12 cellular contexts compared by ENCODE assay signal in the genomic region with DNA sequence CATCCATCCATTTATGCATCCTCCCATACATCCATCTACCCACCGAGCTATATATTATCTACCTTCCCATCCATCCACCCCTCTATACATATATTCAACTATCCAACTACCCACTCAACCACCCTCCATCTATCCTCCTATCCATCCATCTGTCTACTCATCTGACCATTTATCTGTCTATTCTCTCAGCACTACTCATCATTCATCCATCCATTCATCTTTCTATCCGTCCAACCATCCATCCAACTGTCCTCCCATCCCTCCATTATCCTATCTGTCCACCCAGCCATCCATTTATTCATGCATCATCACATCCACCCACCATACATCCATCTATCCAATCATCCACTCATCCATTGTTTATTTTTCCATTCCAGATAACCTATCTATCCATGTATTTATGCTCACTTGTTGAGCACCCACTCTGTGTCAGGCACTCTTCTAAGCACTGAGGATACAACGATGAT. TPM values are rescaled to one million over a fixed set of nuclear protein-coding genes. Genes with fewer than 3 reads are reported as not detected.
DNase-seq lines count a peak whose midpoint lies in the region; ATAC-seq, FAIRE-seq and TF ChIP-seq lines count a peak whose summit lies in the region.
"Had no signal": no experiment of that assay in that cellular context is flagged by ENCODE, and none has a peak within 500 bp of the region (broad histone marks: within the 10 kb centered on the region; RNA-seq: fewer than 3 reads in every experiment).

No MANE protein-coding gene starts in this region.

- peak overlapping the region; percentile 74 for H3K27ac Mint-ChIP-seq in activated naive CD8-positive, alpha-beta T cell
- H3K27ac Mint-ChIP-seq in naive B cell = peak overlapping the region in 4 of 6 donors; percentile 5 to 75 (median 37)

- H3K36me3 ChIP-seq in HepG2 (replicated peaks in 1 of 2; ENCODE audit: control insufficient read depth in 1 of 2, insufficient read depth in 2 of 2, low read length in 2 of 2) = no peaks in the 10 kb centered on the region
- H3K36me3 ChIP-seq in right lobe of liver = no peaks in the 10 kb centered on the region
- H3K36me3 ChIP-seq: pancreas had no signal

- no peaks in the 10 kb centered on the region for H3K79me2 ChIP-seq in HepG2 (ENCODE audit: insufficient read depth, low read length)

- no TSS peak for BruUV-seq in HepG2 (replicated peaks; lab: Mats Ljungman, UMichigan)

- H3K9me3 ChIP-seq in HepG2 (ENCODE audit: low read length) (no peaks in the 10 kb centered on the region), right lobe of liver (no peaks in the 10 kb centered on the region)
- H3K9me3 ChIP-seq: pancreas had no signal

- H3K27me3 Mint-ChIP-seq in activated naive CD8-positive, alpha-beta T cell = no peaks in the 10 kb centered on the region
- no peaks in the 10 kb centered on the region for H3K27me3 Mint-ChIP-seq in naive B cell

- H3K27ac ChIP-seq in HepG2 (ENCODE audit: extremely low read length, insufficient read depth, low read length) (no peak overlapping the region), right lobe of liver (no peak overlapping the region)
- H3K27ac ChIP-seq: pancreas had no signal

- no peak overlapping the region for H2AFZ ChIP-seq in HepG2 (ENCODE audit: low read length)

- no peak overlapping the region for H3K4me3 Mint-ChIP-seq in activated naive CD8-positive, alpha-beta T cell
- peak overlapping the region in 3 of 8 donors; percentile 2 to 56 (median 37) for H3K4me3 Mint-ChIP-seq in naive B cell

- ATAC-seq in HepG2 = no peak
- no peak for ATAC-seq in right lobe of liver
- no peak for ATAC-seq in naive B cell (ENCODE audit: low read depth in 2 of 2)
- no peak for ATAC-seq in HG03342 (IDR thresholded peaks at IDR 0.05; ENCODE audit: unreplicated experiment)
- no peak for ATAC-seq in HG03196 (IDR thresholded peaks at IDR 0.05; ENCODE audit: unreplicated experiment)
- ATAC-seq: pancreas had no signal

- H3K27me3 ChIP-seq in HepG2 (ENCODE audit: control insufficient read depth in 1 of 2, insufficient read depth in 2 of 2, low read length in 2 of 2) = 0 out of 5 replicates have a peak, but pooled peaks cover 1 to 4% of the 10 kb centered on the region in 2 experiments
- no peaks in the 10 kb centered on the region for H3K27me3 ChIP-seq in right lobe of liver
- H3K27me3 ChIP-seq: pancreas had no signal

- no peak for FAIRE-seq in HepG2 (lab: Jason Lieb, UNC)
- FAIRE-seq: pancreas, urothelium cell line had no signal

- no peaks in the 10 kb centered on the region for H4K20me1 ChIP-seq in HepG2 (ENCODE audit: insufficient read depth, low read length)

- POLR2A ChIA-PET in HepG2 (lab: Yijun Ruan, JAX) = interaction anchor here (1.0 to 1.6 kb wide), 3 partner anchors 8 to 16 kb away, joined by 3 to 5 read pairs (median 3); no protein-coding TSS in a partner anchor

- H3K4me1 ChIP-seq in HepG2 (ENCODE audit: insufficient read depth, low read length) (peaks cover 52% of the 10 kb centered on the region), right lobe of liver (no peaks in the 10 kb centered on the region)
- H3K4me1 ChIP-seq: pancreas had no signal

- peaks cover 63% of the 10 kb centered on the region for H3K4me1 Mint-ChIP-seq in activated naive CD8-positive, alpha-beta T cell (ENCODE audit: low read depth)
- peaks cover 65 to 94% (median 81%) of the 10 kb centered on the region in 3 donors for H3K4me1 Mint-ChIP-seq in naive B cell

- H3K9me3 Mint-ChIP-seq in activated naive CD8-positive, alpha-beta T cell (ENCODE audit: low read depth) = peaks cover 6% of the 10 kb centered on the region
- peaks cover 0 to 7% (median 0%) of the 10 kb centered on the region in 7 donors for H3K9me3 Mint-ChIP-seq in naive B cell

- DNase-seq in HepG2 (ENCODE audit: low spot score) (no peak), right lobe of liver (no peak), naive B cell (no peak), NCI-H2081 treated with DMSO at 0.1 percent for 48 hours (lab: John Stamatoyannopoulos, UW) (no peak), SW 1271 (lab: John Stamatoyannopoulos, UW) (no peak)
- DNase-seq: DMS79 treated with DMSO at 0.1 percent for 48 hours, pancreas had no signal

- no peak overlapping the region for H3K4me2 ChIP-seq in HepG2 (ENCODE audit: low read depth, low read length)

- TF ChIP-seq RAD21 in HepG2 (CRISPR knock-in tag; IDR thresholded peaks at IDR 0.05) = no peak

- CTCF ChIA-PET in HepG2 (lab: Yijun Ruan, JAX; ENCODE audit: low intra/inter-chr PET ratio, low total read pairs) = no interaction called here

- intact Hi-C loops in HepG2 (cut with micrococcal nuclease; ENCODE audit: unreplicated experiment) (no loop called here), right lobe of liver (cut with DNase I) (no loop called here)

- no peak overlapping the region for H3K9ac ChIP-seq in HepG2 (ENCODE audit: insufficient read depth, low read depth, low read length)

- WGBS in HepG2 (ENCODE audit: low lambda C conversion rate) = 70% methylated on average over 3 of the region's 3 CpGs
- 93% methylated on average over 3 of the region's 3 CpGs for WGBS in right lobe of liver (ENCODE audit: insufficient coverage, low coverage, low lambda C conversion rate, missing lambda C conversion rate)

- TF ChIP-seq POLR2A in HepG2 (IDR thresholded peaks at IDR 0.05; ENCODE audit: insufficient read depth in 1 of 2, low read depth in 2 of 2, low read length in 2 of 2) (no peak), right lobe of liver (IDR thresholded peaks at IDR 0.05) (no peak)

- no peak for TF ChIP-seq CTCF in HepG2 (CRISPR knock-in tag; IDR thresholded peaks at IDR 0.05)
- TF ChIP-seq CTCF in right lobe of liver (IDR thresholded peaks at IDR 0.05) = no peak

- no peaks in the 10 kb centered on the region for H3K36me3 Mint-ChIP-seq in activated naive CD8-positive, alpha-beta T cell
- H3K36me3 Mint-ChIP-seq in naive B cell = no peaks in the 10 kb centered on the region

- H3K4me3 ChIP-seq in HepG2 (replicated peaks in 1 of 3; ENCODE audit: insufficient read depth in 1 of 3, low read depth in 2 of 3, low read length in 3 of 3) (no peak overlapping the region), right lobe of liver (no peak overlapping the region)
- H3K4me3 ChIP-seq: pancreas had no signal

- TF ChIP-seq EP300 in HepG2 (IDR thresholded peaks at IDR 0.05; ENCODE audit: low read depth in 2 of 2, low read length in 2 of 2) (no peak), HepG2 (CRISPR knock-in tag; IDR thresholded peaks at IDR 0.05; ENCODE audit: borderline replicate concordance) (no peak)

- in situ Hi-C loops in HepG2 (cut with HindIII; ENCODE audit: extremely low pct_ligation_motif_present, low pct_unique_long_range_greater_than_20kb) = no loop called here

RNA-seq across cellular contexts. Expression of a gene that starts 11.5 kb away (rescaled TPM):
- total RNA-seq in HepG2 (2016; rRNA removed; fragmentation: Illumina TruSeq; extraction: Trizol) (0.46 and 0.82 TPM in 2 replicates), right lobe of liver (under 1 TPM; 0.20 to 0.59 (median 0.28) TPM)
- total RNA-seq in HepG2 (2016; cell fraction: cytosol; rRNA removed; fragmentation: Illumina TruSeq; extraction: Trizol; ENCODE audit: low read depth) = 0.26 and 0.40 TPM in 2 replicates
- 0.62 and 0.93 TPM in 2 replicates for total RNA-seq in HepG2 (2016; cell fraction: insoluble cytoplasmic fraction; rRNA removed; fragmentation: Illumina TruSeq; extraction: Trizol)
- total RNA-seq in HepG2 (2016; cell fraction: membrane; rRNA removed; fragmentation: Illumina TruSeq; extraction: Trizol) = 0.37 and 0.83 TPM in 2 replicates
- total RNA-seq in HepG2 (2016; cell fraction: nucleus; rRNA removed; fragmentation: Illumina TruSeq; extraction: Trizol) = 1.1 and 1.3 TPM in 2 replicates
- polyA plus RNA-seq in HepG2 (2011; rRNA removed) (4.1 and 4.5 TPM in 2 replicates), naive B cell (ENCODE audit: low read depth in 6 of 6) (under 1 TPM in 3 of 6 donors, not detected in 3; 0.18 to 0.62 (median 0.29) TPM)
- 4.5 and 6.1 TPM in 2 replicates for polyA plus RNA-seq in HepG2 (2011; cell fraction: cytosol; rRNA removed)
- polyA plus RNA-seq in HepG2 (2011; cell fraction: nucleus; rRNA removed) = 9.6 and 13.9 TPM in 2 replicates
- polyA plus RNA-seq in HepG2 (2012) = 0.48 and 0.80 TPM in 2 replicates
- 0.21 and 0.37 TPM in 2 replicates for polyA plus RNA-seq in HepG2 (2016; cell fraction: cytosol; fragmentation: Illumina TruSeq; extraction: Trizol; ENCODE audit: low read depth)
- polyA plus RNA-seq in HepG2 (2016; cell fraction: insoluble cytoplasmic fraction; fragmentation: Illumina TruSeq; extraction: Trizol; ENCODE audit: low read depth) = 0.58 and 0.71 TPM in 2 replicates
- 0.35 and 0.43 TPM in 2 replicates for polyA plus RNA-seq in HepG2 (2016; cell fraction: membrane; fragmentation: Illumina TruSeq; extraction: Trizol; ENCODE audit: low read depth)
- 1.0 and 1.6 TPM in 2 replicates for polyA plus RNA-seq in HepG2 (2016; cell fraction: nucleus; fragmentation: Illumina TruSeq; extraction: Trizol; ENCODE audit: insufficient read depth, low read depth)
- polyA minus RNA-seq in HepG2 (2011; rRNA and poly(A)+ RNA removed; ENCODE audit: low replicate concordance) = 14.4 TPM in 1 of 2 replicates, not detected in the other
- 3.1 and 3.4 TPM in 2 replicates for polyA minus RNA-seq in HepG2 (2011; cell fraction: cytosol; rRNA and poly(A)+ RNA removed)
- polyA minus RNA-seq in HepG2 (2011; cell fraction: nucleus; rRNA and poly(A)+ RNA removed) = 3.7 and 6.6 TPM in 2 replicates

RNA-seq across cellular contexts. Expression of a gene that starts 32.2 kb away (rescaled TPM):
- total RNA-seq in HepG2 (2016; rRNA removed; fragmentation: Illumina TruSeq; extraction: Trizol) (0.11 TPM in 1 of 2 replicates, not detected in the other), right lobe of liver (not detected)
- total RNA-seq in HepG2 (2016; cell fraction: cytosol; rRNA removed; fragmentation: Illumina TruSeq; extraction: Trizol; ENCODE audit: low read depth) = not detected in 2 replicates
- not detected in 2 replicates for total RNA-seq in HepG2 (2016; cell fraction: insoluble cytoplasmic fraction; rRNA removed; fragmentation: Illumina TruSeq; extraction: Trizol)
- not detected in 2 replicates for total RNA-seq in HepG2 (2016; cell fraction: membrane; rRNA removed; fragmentation: Illumina TruSeq; extraction: Trizol)
- not detected in 2 replicates for total RNA-seq in HepG2 (2016; cell fraction: nucleus; rRNA removed; fragmentation: Illumina TruSeq; extraction: Trizol)
- polyA plus RNA-seq in HepG2 (2011; rRNA removed) (0.13 TPM in 1 of 2 replicates, not detected in the other), naive B cell (ENCODE audit: low read depth in 6 of 6) (not detected)
- polyA plus RNA-seq in HepG2 (2011; cell fraction: cytosol; rRNA removed) = not detected in 2 replicates
- polyA plus RNA-seq in HepG2 (2011; cell fraction: nucleus; rRNA removed) = 0.17 TPM in 1 of 2 replicates, not detected in the other
- polyA plus RNA-seq in HepG2 (2012) = 0.11 TPM in 1 of 2 replicates, not detected in the other
- polyA plus RNA-seq in HepG2 (2016; cell fraction: cytosol; fragmentation: Illumina TruSeq; extraction: Trizol; ENCODE audit: low read depth) = not detected in 2 replicates
- not detected in 2 replicates for polyA plus RNA-seq in HepG2 (2016; cell fraction: insoluble cytoplasmic fraction; fragmentation: Illumina TruSeq; extraction: Trizol; ENCODE audit: low read depth)
- 0.16 TPM in 1 of 2 replicates, not detected in the other for polyA plus RNA-seq in HepG2 (2016; cell fraction: membrane; fragmentation: Illumina TruSeq; extraction: Trizol; ENCODE audit: low read depth)
- 0.33 TPM in 1 of 2 replicates, not detected in the other for polyA plus RNA-seq in HepG2 (2016; cell fraction: nucleus; fragmentation: Illumina TruSeq; extraction: Trizol; ENCODE audit: insufficient read depth, low read depth)
- polyA minus RNA-seq in HepG2 (2011; rRNA and poly(A)+ RNA removed; ENCODE audit: low replicate concordance) = 0.20 TPM in 1 of 2 replicates, not detected in the other
- polyA minus RNA-seq in HepG2 (2011; cell fraction: cytosol; rRNA and poly(A)+ RNA removed) = not detected in 2 replicates
- not detected in 2 replicates for polyA minus RNA-seq in HepG2 (2011; cell fraction: nucleus; rRNA and poly(A)+ RNA removed)
- total RNA-seq: mesenteric fat pad, pancreas had no signal
- polyA plus RNA-seq: pancreas had no signal

RNA-seq across cellular contexts. Expression of a gene that starts 37.7 kb away (rescaled TPM):
- total RNA-seq in HepG2 (2016; rRNA removed; fragmentation: Illumina TruSeq; extraction: Trizol) = 1.1 and 1.5 TPM in 2 replicates
- total RNA-seq in HepG2 (2016; cell fraction: cytosol; rRNA removed; fragmentation: Illumina TruSeq; extraction: Trizol; ENCODE audit: low read depth) = 0.18 and 0.51 TPM in 2 replicates
- 0.95 and 1.2 TPM in 2 replicates for total RNA-seq in HepG2 (2016; cell fraction: insoluble cytoplasmic fraction; rRNA removed; fragmentation: Illumina TruSeq; extraction: Trizol)
- 1.1 and 1.4 TPM in 2 replicates for total RNA-seq in HepG2 (2016; cell fraction: membrane; rRNA removed; fragmentation: Illumina TruSeq; extraction: Trizol)
- 0.38 and 1.1 TPM in 2 replicates for total RNA-seq in HepG2 (2016; cell fraction: nucleus; rRNA removed; fragmentation: Illumina TruSeq; extraction: Trizol)
- polyA plus RNA-seq in HepG2 (2011; rRNA removed) = 0.80 and 1.1 TPM in 2 replicates
- polyA plus RNA-seq in HepG2 (2011; cell fraction: cytosol; rRNA removed) = 0.47 and 0.89 TPM in 2 replicates
- 0.45 and 0.61 TPM in 2 replicates for polyA plus RNA-seq in HepG2 (2011; cell fraction: nucleus; rRNA removed)
- polyA plus RNA-seq in HepG2 (2012) = 0.69 and 0.97 TPM in 2 replicates
- polyA plus RNA-seq in HepG2 (2016; cell fraction: cytosol; fragmentation: Illumina TruSeq; extraction: Trizol; ENCODE audit: low read depth) = 0.54 and 0.60 TPM in 2 replicates
- 1.4 and 1.8 TPM in 2 replicates for polyA plus RNA-seq in HepG2 (2016; cell fraction: insoluble cytoplasmic fraction; fragmentation: Illumina TruSeq; extraction: Trizol; ENCODE audit: low read depth)
- polyA plus RNA-seq in HepG2 (2016; cell fraction: membrane; fragmentation: Illumina TruSeq; extraction: Trizol; ENCODE audit: low read depth) = 0.57 and 0.84 TPM in 2 replicates
- polyA plus RNA-seq in HepG2 (2016; cell fraction: nucleus; fragmentation: Illumina TruSeq; extraction: Trizol; ENCODE audit: insufficient read depth, low read depth) = 1.6 and 2.1 TPM in 2 replicates
- polyA minus RNA-seq in HepG2 (2011; rRNA and poly(A)+ RNA removed; ENCODE audit: low replicate concordance) = 1.6 TPM in 1 of 2 replicates, not detected in the other
- not detected in 2 replicates for polyA minus RNA-seq in HepG2 (2011; cell fraction: cytosol; rRNA and poly(A)+ RNA removed)
- polyA minus RNA-seq in HepG2 (2011; cell fraction: nucleus; rRNA and poly(A)+ RNA removed) = not detected in 2 replicates
- total RNA-seq in right lobe of liver = not detected
- polyA plus RNA-seq in naive B cell (ENCODE audit: low read depth in 6 of 6) = not detected
- total RNA-seq: mesenteric fat pad, pancreas had no signal
- polyA plus RNA-seq: pancreas had no signal
